Comparison of ENCODE assay signal across 1 cellular context in the genomic region with DNA sequence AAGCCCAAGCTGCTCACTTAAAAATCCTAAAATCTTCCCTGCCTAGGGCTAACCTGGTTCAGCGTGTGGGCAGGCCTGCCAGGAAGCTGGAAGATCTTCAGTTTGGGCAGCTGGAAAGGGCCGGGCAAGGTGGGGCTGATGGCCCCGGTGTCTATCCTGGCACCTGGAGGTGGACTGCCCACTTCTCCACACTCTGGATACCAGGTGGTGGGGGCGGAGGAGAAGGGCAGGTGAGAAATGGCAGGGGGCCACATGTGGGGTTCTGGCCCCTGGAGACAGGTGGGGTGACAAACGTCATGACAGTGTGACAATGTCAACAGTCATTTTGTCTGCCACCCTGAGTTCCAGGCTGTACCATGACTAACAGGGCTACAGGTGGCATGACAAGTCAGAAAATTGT.
TF ChIP-seq lines count a peak whose summit lies in the region.

No MANE protein-coding gene starts in this region.

TF ChIP-seq in GM23338, 12 proteins besides CTCF, POLR2A, EP300 and RAD21 (continued from another document):
- TF ChIP-seq ZNF331 (CRISPR knock-in tag; IDR thresholded peaks at IDR 0.05; ENCODE audit: low read depth) = no peak
- TF ChIP-seq JUNB (IDR thresholded peaks at IDR 0.05; ENCODE audit: unreplicated experiment) = no peak
